In the genomic region with DNA sequence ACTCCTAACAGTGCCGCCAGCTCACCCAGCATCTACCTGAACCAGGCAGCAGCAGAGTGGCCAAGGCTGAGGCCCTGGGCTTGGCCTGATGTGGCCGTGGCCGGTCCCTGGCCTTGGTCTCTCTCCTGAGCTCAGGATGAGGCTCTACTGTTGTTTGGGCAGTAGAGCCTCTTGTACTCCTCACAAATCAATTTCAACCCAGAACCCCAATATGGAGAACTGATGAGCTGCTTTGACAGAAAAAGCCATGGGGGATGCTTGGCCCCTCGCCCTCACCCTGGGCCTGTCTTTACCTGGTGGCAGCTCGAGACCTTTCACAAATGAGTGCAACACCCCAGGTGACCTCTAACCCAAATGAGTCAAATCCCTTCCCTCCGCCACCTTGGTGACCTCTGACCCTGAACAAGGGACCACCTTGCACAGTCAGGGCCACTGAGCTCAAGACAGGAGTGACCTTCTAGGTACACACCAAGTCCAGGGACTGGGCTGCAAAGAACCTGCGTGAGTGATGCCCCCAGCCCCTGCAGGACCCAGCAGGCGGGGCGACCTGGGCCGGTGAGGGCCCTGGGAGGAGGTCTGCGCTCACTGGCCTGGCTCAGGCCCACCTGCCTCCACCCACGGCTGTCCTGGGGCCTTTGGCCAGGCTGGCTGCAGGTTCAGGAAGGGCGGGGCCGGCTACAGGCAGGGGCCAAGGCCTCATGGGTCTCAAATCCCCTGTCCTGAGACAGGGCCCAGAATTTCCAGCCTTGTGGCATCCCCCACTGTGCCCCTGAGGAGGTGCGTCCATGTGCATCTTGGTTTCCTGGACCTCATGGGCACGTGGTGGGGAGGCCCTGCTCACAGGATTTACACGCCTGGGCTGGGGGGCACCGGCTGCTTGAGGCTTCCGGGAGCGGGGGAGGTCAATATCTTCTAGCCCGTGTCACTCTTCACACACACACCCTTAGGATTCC, we compare ENCODE assay signal across 1 cellular context.
TF ChIP-seq lines count a peak whose summit lies in the region.

No MANE protein-coding gene starts in this region.

TF ChIP-seq in IMR-90, 13 proteins besides CTCF, POLR2A, EP300 and RAD21:
- TF ChIP-seq ELK1 (IDR thresholded peaks at IDR 0.05; ENCODE audit: borderline replicate concordance, low read depth, low read length) (no peak), MAFK (IDR thresholded peaks at IDR 0.05; ENCODE audit: low read depth, low read length) (no peak), RCOR1 (IDR thresholded peaks at IDR 0.05; ENCODE audit: insufficient replicate concordance, low read length) (no peak), RFX5 (IDR thresholded peaks at IDR 0.05; ENCODE audit: low read depth, low read length) (no peak), CEBPB (IDR thresholded peaks at IDR 0.05; ENCODE audit: low read depth, low read length) (no peak)
